15 cellular contexts compared by ENCODE assay signal in the genomic region with DNA sequence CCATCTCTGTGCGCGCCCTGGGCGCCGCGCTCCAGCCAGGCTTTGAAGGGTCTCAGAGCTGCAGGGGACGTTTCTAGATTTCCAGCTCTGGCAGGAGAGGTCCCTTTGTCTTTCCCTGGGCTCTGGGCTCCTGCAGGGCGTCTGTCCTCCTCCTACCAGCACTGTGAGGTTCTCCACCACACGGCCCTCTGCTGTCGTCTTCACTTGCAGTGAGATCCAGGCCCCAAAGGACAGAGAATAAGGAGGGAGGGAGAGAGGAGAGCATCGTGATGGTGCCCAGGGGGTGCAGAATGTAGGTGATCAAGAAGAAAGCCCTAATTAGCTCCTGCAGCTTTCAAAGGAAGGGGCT. TPM values are rescaled to one million over a fixed set of nuclear protein-coding genes. Genes with fewer than 3 reads are reported as not detected.
DNase-seq lines count a peak whose midpoint lies in the region; ATAC-seq and TF ChIP-seq lines count a peak whose summit lies in the region.
"Had no signal": no experiment of that assay in that cellular context is flagged by ENCODE, and none has a peak within 500 bp of the region (broad histone marks: within the 10 kb centered on the region; RNA-seq: fewer than 3 reads in every experiment).

No MANE protein-coding gene starts in this region.

- H3K4me1 ChIP-seq in muscle layer of duodenum (ENCODE audit: control insufficient read depth in 1 of 2, insufficient read depth in 2 of 2, low read length in 2 of 2) = peaks cover 0 to 19% of the 10 kb centered on the region in 2 donors

- DNase-seq in stimulated activated naive CD8-positive, alpha-beta T cell treated with anti-CD3 and anti-CD28 coated beads, Interleukin-15, Interleukin-2, amounts not matched to agents 100 U/mL and 50 U/mL, for 24 hours = no peak
- DNase-seq in T-cell = no peak
- DNase-seq in type B pancreatic cell (ENCODE audit: extremely low spot score, unreplicated experiment) = no peak
- no peak for DNase-seq in G401 (ENCODE audit: low spot score)
- DNase-seq: NCI-H1694; NCI-H526 treated with DMSO at 0.1 percent for 48 hours; SHP77; stimulated activated CD4-positive, alpha-beta T cell treated with anti-CD3 and anti-CD28 coated beads, Interleukin-2, amount 100 ng/mL, for 24 hours had no signal

- no peaks in the 10 kb centered on the region for H3K27me3 Mint-ChIP-seq in stimulated activated naive CD8-positive, alpha-beta T cell treated with anti-CD3 and anti-CD28 coated beads, Interleukin-15, Interleukin-2, amounts not matched to agents 100 ng/mL and 50 ng/mL, for 24 hours
- H3K27me3 Mint-ChIP-seq in T-cell (no peaks in the 10 kb centered on the region), type B pancreatic cell (no peaks in the 10 kb centered on the region)

- peak overlapping the region; percentile 53 for H3K27ac Mint-ChIP-seq in stimulated activated naive CD8-positive, alpha-beta T cell treated with anti-CD3 and anti-CD28 coated beads, Interleukin-15, Interleukin-2, amounts not matched to agents 100 ng/mL and 50 ng/mL, for 24 hours
- peak overlapping the region; percentile 76 to 82 for H3K27ac Mint-ChIP-seq in T-cell
- H3K27ac Mint-ChIP-seq in type B pancreatic cell = peak overlapping the region; percentile 90

- peaks cover 38% of the 10 kb centered on the region for H3K4me1 Mint-ChIP-seq in stimulated activated naive CD8-positive, alpha-beta T cell treated with anti-CD3 and anti-CD28 coated beads, Interleukin-15, Interleukin-2, amounts not matched to agents 100 ng/mL and 50 ng/mL, for 24 hours (ENCODE audit: low read depth)
- H3K4me1 Mint-ChIP-seq in T-cell (peaks cover 30 to 40% (median 35%) of the 10 kb centered on the region in 3 donors), type B pancreatic cell (ENCODE audit: unreplicated experiment) (peaks cover 14% of the 10 kb centered on the region)

- ATAC-seq in stimulated activated naive CD8-positive, alpha-beta T cell treated with anti-CD3 and anti-CD28 coated beads, Interleukin-15, Interleukin-2, amounts not matched to agents 100 U/mL and 50 U/mL, for 24 hours = no peak
- ATAC-seq in T-cell (replicated peaks in 1 of 4) (no peak), HG02678 (IDR thresholded peaks at IDR 0.05; ENCODE audit: unreplicated experiment) (no peak), HG02852 (IDR thresholded peaks at IDR 0.05; ENCODE audit: unreplicated experiment) (no peak)
- ATAC-seq: body of pancreas had no signal

- H3K4me3 Mint-ChIP-seq in stimulated activated naive CD8-positive, alpha-beta T cell treated with anti-CD3 and anti-CD28 coated beads, Interleukin-15, Interleukin-2, amounts not matched to agents 100 ng/mL and 50 ng/mL, for 24 hours = no peak overlapping the region
- H3K4me3 Mint-ChIP-seq in T-cell (peak overlapping the region; percentile 31 to 47 (median 41)), type B pancreatic cell (peak overlapping the region; percentile 64)

- peak overlapping the region; percentile 33 for H3K27ac ChIP-seq in muscle layer of duodenum (ENCODE audit: low read length)
- H3K27ac ChIP-seq: pancreas had no signal

- H3K4me3 ChIP-seq in muscle layer of duodenum (ENCODE audit: low read depth in 1 of 2, low read length in 2 of 2) = no peak overlapping the region
- H3K4me3 ChIP-seq: body of pancreas, pancreas had no signal

- H3K9me3 Mint-ChIP-seq in stimulated activated naive CD8-positive, alpha-beta T cell treated with anti-CD3 and anti-CD28 coated beads, Interleukin-15, Interleukin-2, amounts not matched to agents 100 ng/mL and 50 ng/mL, for 24 hours = no peaks in the 10 kb centered on the region
- no peaks in the 10 kb centered on the region for H3K9me3 Mint-ChIP-seq in T-cell
- H3K9me3 Mint-ChIP-seq in type B pancreatic cell = no peaks in the 10 kb centered on the region

- CTCF ChIA-PET in T-cell (lab: Charles Lee) = no interaction called here

- no peaks in the 10 kb centered on the region for H3K36me3 Mint-ChIP-seq in stimulated activated naive CD8-positive, alpha-beta T cell treated with anti-CD3 and anti-CD28 coated beads, Interleukin-15, Interleukin-2, amounts not matched to agents 100 ng/mL and 50 ng/mL, for 24 hours (ENCODE audit: low read depth)
- no peaks in the 10 kb centered on the region for H3K36me3 Mint-ChIP-seq in T-cell
- no peaks in the 10 kb centered on the region for H3K36me3 Mint-ChIP-seq in type B pancreatic cell

- in situ Hi-C loops in G401 (cut with HindIII; ENCODE audit: low sequenced_read_pairs) = no loop called here

- no peaks in the 10 kb centered on the region for H3K9me3 ChIP-seq in muscle layer of duodenum (ENCODE audit: control insufficient read depth in 1 of 2, low read length in 2 of 2)
- H3K9me3 ChIP-seq: body of pancreas, heart left ventricle, pancreas had no signal

- TF ChIP-seq CTCF in type B pancreatic cell (conservative IDR thresholded peaks at IDR 0.05) = no peak

- POLR2A ChIA-PET in T-cell (lab: Charles Lee) = no interaction called here

- H3K27me3 ChIP-seq in muscle layer of duodenum (ENCODE audit: low read depth, low read length) = peaks cover 4% of the 10 kb centered on the region
- H3K27me3 ChIP-seq: body of pancreas, pancreas had no signal

- H3K36me3 ChIP-seq in muscle layer of duodenum (ENCODE audit: control insufficient read depth in 1 of 2, insufficient read depth in 2 of 2, low read length in 2 of 2) = no peaks in the 10 kb centered on the region
- H3K36me3 ChIP-seq: heart left ventricle, pancreas had no signal

RNA-seq across cellular contexts. Expression of a gene that starts 4.1 kb away (rescaled TPM):
- total RNA-seq in T-cell (100 to 1,000 TPM; 208 to 295 (median 261) TPM), type B pancreatic cell (ENCODE audit: low replicate concordance) (279 and 297 TPM in 2 replicates)
- 306 and 351 TPM in 2 replicates for total RNA-seq in G401 (2014; rRNA removed; shearing (Covaris generic))

RNA-seq across cellular contexts. Expression of a gene that starts 20.0 kb away (rescaled TPM):
- total RNA-seq in T-cell = 1 to 10 TPM in 3 of 5 donors, under 1 TPM in 2; 0.82 to 1.3 (median 1.1) TPM
- total RNA-seq in type B pancreatic cell (ENCODE audit: low replicate concordance) = 0.36 and 0.65 TPM in 2 replicates
- not detected in 2 replicates for total RNA-seq in G401 (2014; rRNA removed; shearing (Covaris generic))

RNA-seq across cellular contexts. Expression of a gene that starts 24.1 kb away (rescaled TPM):
- under 1 TPM in 3 of 5 donors, not detected in 2; 0.28 to 0.93 (median 0.69) TPM for total RNA-seq in T-cell
- 1.8 and 3.9 TPM in 2 replicates for total RNA-seq in type B pancreatic cell (ENCODE audit: low replicate concordance)
- 5.3 and 13.7 TPM in 2 replicates for total RNA-seq in G401 (2014; rRNA removed; shearing (Covaris generic))
